8 cellular contexts compared by ENCODE assay signal in the genomic region with DNA sequence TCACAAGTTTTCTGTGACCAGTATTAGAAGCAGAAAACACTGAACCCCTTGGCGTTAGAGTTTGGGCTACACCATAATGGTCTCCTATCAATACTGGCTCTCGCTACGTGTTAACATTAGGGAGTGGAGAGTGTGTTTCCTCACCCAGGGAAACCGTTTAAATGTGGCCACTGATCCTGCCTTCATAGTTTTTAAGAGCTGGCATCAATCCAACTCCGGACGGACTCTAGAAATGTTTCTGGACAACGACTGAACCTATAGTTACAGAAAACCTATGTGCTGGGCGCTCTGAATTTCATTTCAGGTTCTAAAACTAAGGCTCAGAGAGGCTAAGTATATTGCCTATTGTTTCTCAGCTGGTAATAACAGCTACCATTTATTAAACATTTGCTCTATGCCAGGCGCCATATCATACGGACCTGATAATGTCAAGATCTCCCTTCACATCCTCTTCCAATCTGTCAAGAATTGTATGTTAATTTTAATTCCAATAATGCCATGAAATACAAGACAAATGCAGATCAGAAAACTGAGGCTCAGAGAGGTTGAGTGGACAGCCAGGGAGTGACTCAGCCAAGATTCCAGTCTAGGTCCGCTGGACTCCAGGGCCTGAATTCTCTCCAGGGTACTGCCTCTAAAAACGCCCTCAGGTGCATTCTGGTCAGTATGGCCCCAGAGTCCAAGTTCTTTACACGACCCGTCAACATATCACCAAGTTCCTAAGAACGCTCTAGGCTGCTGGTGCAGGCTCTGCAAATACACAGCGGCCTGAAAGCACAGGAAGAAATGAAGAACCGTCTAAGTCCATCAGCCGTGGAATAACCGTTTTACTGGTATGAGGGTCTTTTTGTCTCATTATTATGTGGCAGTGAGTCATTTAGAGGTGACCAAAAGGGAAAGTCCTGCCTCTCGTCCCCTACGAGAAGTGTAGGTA. TPM values are rescaled to one million over a fixed set of nuclear protein-coding genes. Genes with fewer than 3 reads are reported as not detected.
DNase-seq lines count a peak whose midpoint lies in the region; TF ChIP-seq lines count a peak whose summit lies in the region.

No MANE protein-coding gene starts in this region.

- intact Hi-C loops in adrenal gland (cut with DNase I) = no loop called here

- TF ChIP-seq POLR2A in adrenal gland (IDR thresholded peaks at IDR 0.05) = no peak

- peak overlapping the region in 3 of 4 donors; percentile 49 to 95 (median 69) for H3K4me3 ChIP-seq in adrenal gland
- H3K4me3 ChIP-seq in iPS-15b (ENCODE audit: low read depth, low read length) = peak overlapping the region; percentile 83
- H3K4me3 ChIP-seq in skeletal muscle tissue (ENCODE audit: low read length in 3 of 3) = peak overlapping the region; percentile 82 to 99 (median 98)

- 14 to 16% (median 15%) methylated on average over 21 of the region's 21 CpGs for WGBS in adrenal gland, 4 donors

- H3K9ac ChIP-seq in iPS-15b (ENCODE audit: low read depth, low read length) (no peak overlapping the region), skeletal muscle tissue (ENCODE audit: low read depth in 1 of 3, low read length in 3 of 3) (peak overlapping the region; percentile 82 to 96 (median 94))

- no peaks in the 10 kb centered on the region for H3K27me3 ChIP-seq in adrenal gland
- peaks cover 67% of the 10 kb centered on the region for H3K27me3 ChIP-seq in iPS-15b (ENCODE audit: control insufficient read depth, insufficient read depth, low read length)
- no peaks in the 10 kb centered on the region for H3K27me3 ChIP-seq in skeletal muscle tissue (ENCODE audit: control insufficient read depth in 3 of 3, insufficient read depth in 3 of 3, low read length in 3 of 3)

- DNase-seq in ELR (ENCODE audit: low read depth) (peak; percentile 86), adrenal gland (peak; percentile 32 to 70 (median 46)), cerebellar cortex (ENCODE audit: low spot score) (no peak), NCI-H187 treated with DMSO at 0.1 percent for 48 hours (lab: John Stamatoyannopoulos, UW) (no peak), D341Med (ENCODE audit: low spot score) (no peak)

- H3K4me1 ChIP-seq in adrenal gland (replicated peaks in 1 of 2) (peaks cover 44 to 47% of the 10 kb centered on the region in 2 donors), iPS-15b (ENCODE audit: control insufficient read depth, insufficient read depth, low read length) (no peaks in the 10 kb centered on the region), skeletal muscle tissue (ENCODE audit: control insufficient read depth in 3 of 3, insufficient read depth in 3 of 3, low read length in 3 of 3) (peaks cover 20 to 27% (median 23%) of the 10 kb centered on the region in 3 donors)

- no peaks in the 10 kb centered on the region for H3K36me3 ChIP-seq in adrenal gland (replicated peaks in 1 of 2)
- no peaks in the 10 kb centered on the region for H3K36me3 ChIP-seq in iPS-15b (ENCODE audit: control insufficient read depth, insufficient read depth, low read length)
- no peaks in the 10 kb centered on the region for H3K36me3 ChIP-seq in skeletal muscle tissue (ENCODE audit: control insufficient read depth in 3 of 3, insufficient read depth in 3 of 3, low read length in 3 of 3)

- H3K27ac ChIP-seq in adrenal gland (peak overlapping the region; percentile 93 to 100 (median 97)), skeletal muscle tissue (ENCODE audit: low read depth, low read length) (peak overlapping the region; percentile 98)

- H3K9me3 ChIP-seq in adrenal gland (replicated peaks in 1 of 3) (no peaks in the 10 kb centered on the region), iPS-15b (ENCODE audit: control insufficient read depth, insufficient read depth, low read length) (no peaks in the 10 kb centered on the region), skeletal muscle tissue (ENCODE audit: control insufficient read depth in 3 of 3, low read length in 3 of 3) (no peaks in the 10 kb centered on the region)

- no peak for TF ChIP-seq EP300 in Ishikawa (IDR thresholded peaks at IDR 0.05; ENCODE audit: borderline replicate concordance)

- no peak for TF ChIP-seq RAD21 in Ishikawa (IDR thresholded peaks at IDR 0.05; ENCODE audit: low read depth)

- no peak for TF ChIP-seq CTCF in adrenal gland (IDR thresholded peaks at IDR 0.05)

TF ChIP-seq in Ishikawa, 13 proteins besides CTCF, POLR2A, EP300 and RAD21:
- TF ChIP-seq NFIC (IDR thresholded peaks at IDR 0.05) (peak; percentile 39), EGR1 (IDR thresholded peaks at IDR 0.05) (no peak), CEBPB (IDR thresholded peaks at IDR 0.05) (no peak), TEAD4 (IDR thresholded peaks at IDR 0.05) (peak; percentile 42; the same call in 1 of the 2 replicates), ZBTB7A (IDR thresholded peaks at IDR 0.05; ENCODE audit: low read depth) (no peak), TAF1 (IDR thresholded peaks at IDR 0.05; ENCODE audit: low read depth) (no peak), TCF12 (IDR thresholded peaks at IDR 0.05; ENCODE audit: low read depth) (no peak), CREB1 (IDR thresholded peaks at IDR 0.05; ENCODE audit: low read depth) (no peak), FOXM1 (IDR thresholded peaks at IDR 0.05; ENCODE audit: borderline replicate concordance, low read depth) (no peak), YY1 (IDR thresholded peaks at IDR 0.05; ENCODE audit: low read depth) (no peak)
- TF ChIP-seq, protein P1, sequence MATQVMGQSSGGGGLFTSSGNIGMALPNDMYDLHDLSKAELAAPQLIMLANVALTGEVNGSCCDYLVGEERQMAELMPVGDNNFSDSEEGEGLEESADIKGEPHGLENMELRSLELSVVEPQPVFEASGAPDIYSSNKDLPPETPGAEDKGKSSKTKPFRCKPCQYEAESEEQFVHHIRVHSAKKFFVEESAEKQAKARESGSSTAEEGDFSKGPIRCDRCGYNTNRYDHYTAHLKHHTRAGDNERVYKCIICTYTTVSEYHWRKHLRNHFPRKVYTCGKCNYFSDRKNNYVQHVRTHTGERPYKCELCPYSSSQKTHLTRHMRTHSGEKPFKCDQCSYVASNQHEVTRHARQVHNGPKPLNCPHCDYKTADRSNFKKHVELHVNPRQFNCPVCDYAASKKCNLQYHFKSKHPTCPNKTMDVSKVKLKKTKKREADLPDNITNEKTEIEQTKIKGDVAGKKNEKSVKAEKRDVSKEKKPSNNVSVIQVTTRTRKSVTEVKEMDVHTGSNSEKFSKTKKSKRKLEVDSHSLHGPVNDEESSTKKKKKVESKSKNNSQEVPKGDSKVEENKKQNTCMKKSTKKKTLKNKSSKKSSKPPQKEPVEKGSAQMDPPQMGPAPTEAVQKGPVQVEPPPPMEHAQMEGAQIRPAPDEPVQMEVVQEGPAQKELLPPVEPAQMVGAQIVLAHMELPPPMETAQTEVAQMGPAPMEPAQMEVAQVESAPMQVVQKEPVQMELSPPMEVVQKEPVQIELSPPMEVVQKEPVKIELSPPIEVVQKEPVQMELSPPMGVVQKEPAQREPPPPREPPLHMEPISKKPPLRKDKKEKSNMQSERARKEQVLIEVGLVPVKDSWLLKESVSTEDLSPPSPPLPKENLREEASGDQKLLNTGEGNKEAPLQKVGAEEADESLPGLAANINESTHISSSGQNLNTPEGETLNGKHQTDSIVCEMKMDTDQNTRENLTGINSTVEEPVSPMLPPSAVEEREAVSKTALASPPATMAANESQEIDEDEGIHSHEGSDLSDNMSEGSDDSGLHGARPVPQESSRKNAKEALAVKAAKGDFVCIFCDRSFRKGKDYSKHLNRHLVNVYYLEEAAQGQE (IDR thresholded peaks at IDR 0.05; ENCODE audit: low read depth) = no peak
- TF ChIP-seq, protein P2, sequence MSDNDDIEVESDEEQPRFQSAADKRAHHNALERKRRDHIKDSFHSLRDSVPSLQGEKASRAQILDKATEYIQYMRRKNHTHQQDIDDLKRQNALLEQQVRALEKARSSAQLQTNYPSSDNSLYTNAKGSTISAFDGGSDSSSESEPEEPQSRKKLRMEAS (IDR thresholded peaks at IDR 0.05) = no peak
- TF ChIP-seq, protein P3, sequence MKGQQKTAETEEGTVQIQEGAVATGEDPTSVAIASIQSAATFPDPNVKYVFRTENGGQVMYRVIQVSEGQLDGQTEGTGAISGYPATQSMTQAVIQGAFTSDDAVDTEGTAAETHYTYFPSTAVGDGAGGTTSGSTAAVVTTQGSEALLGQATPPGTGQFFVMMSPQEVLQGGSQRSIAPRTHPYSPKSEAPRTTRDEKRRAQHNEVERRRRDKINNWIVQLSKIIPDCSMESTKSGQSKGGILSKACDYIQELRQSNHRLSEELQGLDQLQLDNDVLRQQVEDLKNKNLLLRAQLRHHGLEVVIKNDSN (IDR thresholded peaks at IDR 0.05) = no peak

RNA-seq across cellular contexts. Expression of gene ASXL1, which starts 0.9 kb away (rescaled TPM):
- total RNA-seq in adrenal gland = 10 to 100 TPM; 26.4 to 75.1 (median 51.8) TPM
- polyA plus RNA-seq in adrenal gland = 10 to 100 TPM; 19.9 to 59.3 (median 43.6) TPM
- total RNA-seq in skeletal muscle tissue = 86.1 TPM

Comparison
In these comparisons a context has a peak if more than half of its experiments do, and no peak if none do; other contexts are left out.
1. DNase-seq: peak in ELR (single experiment) and adrenal gland (7 of 7); none in cerebellar cortex (single experiment), NCI-H187 treated with DMSO at 0.1 percent for 48 hours (single experiment) and D341Med (single experiment).
2. Peak in every context shown above with its lines, with median percentiles within 50 percentile points of each other: H3K4me3 ChIP-seq.